Comparison of ENCODE assay signal across 30 cellular contexts in the genomic region with DNA sequence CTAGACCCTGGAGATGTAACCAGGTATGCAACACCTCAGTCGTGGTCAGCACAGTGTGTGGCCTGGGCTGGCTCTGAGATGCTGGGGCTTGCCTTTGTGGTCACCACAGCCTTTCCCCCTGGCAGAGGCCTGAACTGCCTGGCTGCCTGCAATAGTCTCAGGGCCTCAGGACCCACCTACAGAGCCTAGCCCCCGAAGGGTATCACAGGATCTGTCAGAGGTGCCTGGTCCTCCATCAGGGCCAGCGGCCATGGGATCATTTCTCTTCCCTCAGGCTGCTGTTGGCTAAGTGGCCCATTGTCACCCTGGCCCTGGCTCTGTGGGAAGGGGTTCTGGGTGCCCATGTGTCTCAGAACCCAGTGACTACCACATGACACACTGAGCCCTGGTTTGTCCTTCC.
"Had no signal": no experiment of that assay in that cellular context is flagged by ENCODE, and none has a peak within 500 bp of the region (broad histone marks: within the 10 kb centered on the region; RNA-seq: fewer than 3 reads in every experiment).

No MANE protein-coding gene starts in this region.

- H3K4me1 ChIP-seq: left lung, lower lobe of right lung, stomach, testis, thyroid gland, transverse colon, uterus had no signal

- H3K4me1 Mint-ChIP-seq: naive B cell; neural crest cell; stimulated activated naive B cell treated with anti-CD40 and anti-IgM and Interleukin-4, amounts not matched to agents 10 μg/mL and 1 μg/mL and 100 μg/mL, for 72 hours had no signal

- DNase-seq: head of caudate nucleus; hippocampal formation; kidney; left colon; left lung; lower lobe of right lung; mammary epithelial cell; mesenchymal stem cell; naive B cell; occipital lobe; ovary; right lobe of liver; stimulated activated CD4-positive, alpha-beta T cell treated with anti-CD3 and anti-CD28 coated beads, Interleukin-1b, Interleukin-23, amount 100 ng/mL, for 48 hours; stimulated activated CD4-positive, alpha-beta T cell treated with anti-CD3 and anti-CD28 coated beads, Interleukin-2, amount 100 ng/mL, for 48 hours; stimulated activated CD4-positive, alpha-beta T cell treated with anti-CD3 and anti-CD28 coated beads, Interleukin-4, amount 100 ng/mL, for 4 hours; stimulated activated CD8-positive, alpha-beta memory T cell treated with anti-CD3 and anti-CD28 coated beads, Interleukin-4, amount 100 ng/mL, for 48 hours; stimulated activated naive B cell treated with anti-CD40 and anti-IgM and Interleukin-4, amounts not matched to agents 10 μg/mL and 1 μg/mL and 100 μg/mL, for 72 hours; stimulated activated naive CD8-positive, alpha-beta T cell treated with anti-CD3 and anti-CD28 coated beads, Interleukin-15, Interleukin-2, amounts not matched to agents 100 U/mL and 50 U/mL, for 24 hours; stomach; testis; thyroid gland; transverse colon; uterus had no signal

- H3K27ac Mint-ChIP-seq: mesothelial cell of epicardium; naive B cell; nephron; progenitor cell of endocrine pancreas; stimulated activated naive B cell treated with anti-CD40 and anti-IgM and Interleukin-4, amounts not matched to agents 10 μg/mL and 1 μg/mL and 100 μg/mL, for 72 hours had no signal

- H3K36me3 ChIP-seq: left lung, lower lobe of right lung, neutrophil, ovary, right atrium auricular region, right lobe of liver, stomach, thyroid gland, transverse colon, uterus had no signal

- ATAC-seq: left colon; left lung; lower lobe of right lung; stimulated activated naive B cell treated with anti-CD40 and anti-IgM and Interleukin-4, amounts not matched to agents 10 μg/mL and 1 μg/mL and 100 μg/mL, for 72 hours; stimulated activated naive CD8-positive, alpha-beta T cell treated with anti-CD3 and anti-CD28 coated beads, Interleukin-15, Interleukin-2, amounts not matched to agents 100 U/mL and 50 U/mL, for 24 hours had no signal

- H3K27me3 ChIP-seq: left lung, neutrophil, ovary, right atrium auricular region, right lobe of liver, stomach, testis, thyroid gland, transverse colon, uterus had no signal

- H3K9me3 Mint-ChIP-seq: mesothelial cell of epicardium; naive B cell; nephron; neural crest cell; stimulated activated naive B cell treated with anti-CD40 and anti-IgM and Interleukin-4, amounts not matched to agents 10 μg/mL and 1 μg/mL and 100 μg/mL, for 72 hours had no signal

- H3K4me3 Mint-ChIP-seq: mesothelial cell of epicardium; naive B cell; nephron; neural crest cell; stimulated activated naive B cell treated with anti-CD40 and anti-IgM and Interleukin-4, amounts not matched to agents 10 μg/mL and 1 μg/mL and 100 μg/mL, for 72 hours had no signal

- FAIRE-seq: kidney had no signal

- H3K9me3 ChIP-seq: left lung, lower lobe of right lung, neutrophil, ovary, right atrium auricular region, right lobe of liver, stomach, testis, thyroid gland, transverse colon, uterus had no signal

- H3K36me3 Mint-ChIP-seq: mesothelial cell of epicardium; naive B cell; stimulated activated naive B cell treated with anti-CD40 and anti-IgM and Interleukin-4, amounts not matched to agents 10 μg/mL and 1 μg/mL and 100 μg/mL, for 72 hours had no signal

- H3K27ac ChIP-seq: left lung, lower lobe of right lung, neutrophil, ovary, right atrium auricular region, right lobe of liver, stomach, testis, thyroid gland, transverse colon, uterus had no signal

- H3K27me3 Mint-ChIP-seq: progenitor cell of endocrine pancreas; stimulated activated naive B cell treated with anti-CD40 and anti-IgM and Interleukin-4, amounts not matched to agents 10 μg/mL and 1 μg/mL and 100 μg/mL, for 72 hours had no signal

- H3K4me3 ChIP-seq: left lung, lower lobe of right lung, ovary, right atrium auricular region, right lobe of liver, smooth muscle cell, stomach, testis, thyroid gland, transverse colon, uterus had no signal

- H3K4me2 ChIP-seq: smooth muscle cell had no signal
